ENCODE assay signal across 25 cellular contexts in genomic region chr12:132036063-132036683, GRCh38.
"Had no signal": no experiment of that assay in that cellular context is flagged by ENCODE, and none has a peak within 500 bp of the region (broad histone marks: within the 10 kb centered on the region; RNA-seq: fewer than 3 reads in every experiment).

No MANE protein-coding gene starts in this region.

- H3K9ac ChIP-seq: parathyroid adenoma had no signal

- H2AFZ ChIP-seq: hepatocyte, parathyroid adenoma had no signal

- H3K27ac ChIP-seq: hepatocyte, left ventricle myocardium inferior, parathyroid adenoma, psoas muscle, right lobe of liver, stomach, testis, thyroid gland, transverse colon, upper lobe of left lung, vagina had no signal

- ATAC-seq: natural killer cell treated with Interleukin-12 subunit alpha and Interleukin-12 subunit beta and Interleukin-15 and Interleukin-18, amount 100 ng/mL, for 72 hours; psoas muscle; right lobe of liver; stimulated activated memory B cell treated with anti-CD40 and anti-IgM and Interleukin-4, amounts not matched to agents 10 μg/mL and 1 μg/mL and 100 μg/mL, for 72 hours; stimulated activated naive CD8-positive, alpha-beta T cell treated with anti-CD3 and anti-CD28 coated beads, Interleukin-15, Interleukin-2, amounts not matched to agents 100 U/mL and 50 U/mL, for 24 hours had no signal

- H3K27ac Mint-ChIP-seq: mesothelial cell of epicardium; natural killer cell treated with Interleukin-12 subunit alpha and Interleukin-12 subunit beta and Interleukin-15 and Interleukin-18, amount 100 ng/mL, for 72 hours; stimulated activated memory B cell treated with anti-CD40 and anti-IgM and Interleukin-4, amounts not matched to agents 10 μg/mL and 1 μg/mL and 100 μg/mL, for 72 hours had no signal

- H3K27me3 Mint-ChIP-seq: naive B cell; natural killer cell treated with Interleukin-12 subunit alpha and Interleukin-12 subunit beta and Interleukin-15 and Interleukin-18, amount 100 ng/mL, for 72 hours; stimulated activated memory B cell treated with anti-CD40 and anti-IgM and Interleukin-4, amounts not matched to agents 10 μg/mL and 1 μg/mL and 100 μg/mL, for 72 hours had no signal

- H3K4me3 ChIP-seq: hepatocyte, left ventricle myocardium inferior, lung, psoas muscle, right lobe of liver, smooth muscle cell, stomach, testis, thyroid gland, transverse colon, upper lobe of left lung, vagina had no signal

- H3K4me3 Mint-ChIP-seq: mesothelial cell of epicardium; naive B cell; natural killer cell treated with Interleukin-12 subunit alpha and Interleukin-12 subunit beta and Interleukin-15 and Interleukin-18, amount 100 ng/mL, for 72 hours; stimulated activated memory B cell treated with anti-CD40 and anti-IgM and Interleukin-4, amounts not matched to agents 10 μg/mL and 1 μg/mL and 100 μg/mL, for 72 hours had no signal

- H3K9me3 Mint-ChIP-seq: mesothelial cell of epicardium; naive B cell; natural killer cell treated with Interleukin-12 subunit alpha and Interleukin-12 subunit beta and Interleukin-15 and Interleukin-18, amount 100 ng/mL, for 72 hours; stimulated activated memory B cell treated with anti-CD40 and anti-IgM and Interleukin-4, amounts not matched to agents 10 μg/mL and 1 μg/mL and 100 μg/mL, for 72 hours had no signal

- H3K4me1 Mint-ChIP-seq: mesothelial cell of epicardium; stimulated activated memory B cell treated with anti-CD40 and anti-IgM and Interleukin-4, amounts not matched to agents 10 μg/mL and 1 μg/mL and 100 μg/mL, for 72 hours had no signal

- H3K79me2 ChIP-seq: hepatocyte had no signal

- H3K4me1 ChIP-seq: parathyroid adenoma, psoas muscle, right lobe of liver, stomach, testis, thyroid gland, transverse colon, upper lobe of left lung, vagina had no signal

- H3K4me2 ChIP-seq: hepatocyte, smooth muscle cell had no signal

- H3K27me3 ChIP-seq: hepatocyte, right lobe of liver, stomach, testis, thyroid gland, transverse colon, upper lobe of left lung, vagina had no signal

- DNase-seq: islet precursor cell; left ventricle myocardium inferior; mesendoderm; naive B cell; nucleus accumbens; psoas muscle; right lobe of liver; stimulated activated CD4-positive, alpha-beta T cell treated with anti-CD3 and anti-CD28 coated beads, Interleukin-1b, Interleukin-23, amount 100 ng/mL, for 48 hours; stimulated activated CD4-positive, alpha-beta T cell treated with anti-CD3 and anti-CD28 coated beads, Interleukin-2, amount 100 ng/mL, for 48 hours; stimulated activated CD4-positive, alpha-beta T cell treated with anti-CD3 and anti-CD28 coated beads, Interleukin-4, amount 100 ng/mL, for 4 hours; stimulated activated CD8-positive, alpha-beta memory T cell treated with anti-CD3 and anti-CD28 coated beads, Interleukin-4, amount 100 ng/mL, for 48 hours; stimulated activated naive CD8-positive, alpha-beta T cell treated with anti-CD3 and anti-CD28 coated beads, Interleukin-15, Interleukin-2, amounts not matched to agents 100 U/mL and 50 U/mL, for 24 hours; stomach; testis; thyroid gland; transverse colon; upper lobe of left lung had no signal

- H3K9me3 ChIP-seq: left ventricle myocardium inferior, psoas muscle, right lobe of liver, stomach, testis, thyroid gland, transverse colon, upper lobe of left lung, vagina had no signal
